Comparison of ENCODE assay signal across 25 cellular contexts in genomic region chr3:30989266-30989799, GRCh38.
DNase-seq lines count a peak whose midpoint lies in the region; ATAC-seq lines count a peak whose summit lies in the region.
"Had no signal": no experiment of that assay in that cellular context is flagged by ENCODE, and none has a peak within 500 bp of the region (broad histone marks: within the 10 kb centered on the region; RNA-seq: fewer than 3 reads in every experiment).

No MANE protein-coding gene starts in this region.

- H3K36me3 ChIP-seq in endocrine pancreas (ENCODE audit: control insufficient read depth, insufficient read depth, low read length) = no peaks in the 10 kb centered on the region
- H3K36me3 ChIP-seq in H7 (replicated peaks; ENCODE audit: control insufficient read depth, insufficient read depth, low read length) = no peaks in the 10 kb centered on the region
- H3K36me3 ChIP-seq: left ventricle myocardium inferior had no signal

- H3K4me3 ChIP-seq in endocrine pancreas (ENCODE audit: control insufficient read depth, insufficient read depth, low read length) (peak overlapping the region; percentile 17), H7 (ENCODE audit: insufficient read depth, low read depth, low read length) (no peak overlapping the region)
- H3K4me3 ChIP-seq: dorsolateral prefrontal cortex, left ventricle myocardium inferior had no signal

- H3K9ac ChIP-seq in endocrine pancreas (ENCODE audit: control insufficient read depth, insufficient read depth, low read length) = no peak overlapping the region

- peak; percentile 20 to 71 for DNase-seq in NCI-H2081 (lab: John Stamatoyannopoulos, UW)
- DNase-seq in NCI-H2081 treated with DMSO at 0.1 percent for 48 hours (lab: John Stamatoyannopoulos, UW) = no peak
- peak; percentile 80 for DNase-seq in NCI-H82 (lab: John Stamatoyannopoulos, UW)
- no peak for DNase-seq in H7
- no peak for DNase-seq in NCI-H2171 treated with DMSO at 0.1 percent for 48 hours (lab: John Stamatoyannopoulos, UW)
- DNase-seq: 8988T; activated CD4-positive, alpha-beta T cell treated with anti-CD3 and anti-CD28 coated beads, Interleukin-2, amount 10 ng/mL, durations not matched to agents 24 days and 14 days; activated gamma-delta T cell treated with Interleukin-2 at 50 U/mL for 16 hours; activated naive CD8-positive, alpha-beta T cell treated with anti-CD3 and anti-CD28 coated beads, Interleukin-2, amount 50 U/mL, for 24 hours; activated T-cell treated with anti-CD3 and anti-CD28 coated beads, Interleukin-2, amount 50 U/mL, for 24 hours; CD4-positive, alpha-beta T cell; cerebellar nuclear complex; dorsolateral prefrontal cortex; islet precursor cell; KG1; left ventricle myocardium inferior; naive B cell; NCI-H1694 treated with DMSO at 0.1 percent for 48 hours; NCI-H526 treated with DMSO at 0.1 percent for 48 hours; occipital lobe; stimulated activated naive CD8-positive, alpha-beta T cell treated with anti-CD3 and anti-CD28 coated beads, Interleukin-15, amount 100 ng/mL, for 72 hours; T-helper 9 cell had no signal

- H3K9me3 ChIP-seq in endocrine pancreas (ENCODE audit: control insufficient read depth, low read length) = no peaks in the 10 kb centered on the region

- ATAC-seq in GM19467 (IDR thresholded peaks at IDR 0.05; ENCODE audit: unreplicated experiment) = no peak
- ATAC-seq in HG03571 (IDR thresholded peaks at IDR 0.05; ENCODE audit: unreplicated experiment) = no peak
- ATAC-seq: activated naive CD8-positive, alpha-beta T cell treated with anti-CD3 and anti-CD28 coated beads, Interleukin-2, amount 50 U/mL, for 24 hours; stimulated activated naive CD8-positive, alpha-beta T cell treated with anti-CD3 and anti-CD28 coated beads, Interleukin-15, amount 100 ng/mL, for 72 hours had no signal

- peaks cover 17% of the 10 kb centered on the region for H3K4me1 ChIP-seq in endocrine pancreas (ENCODE audit: control insufficient read depth, insufficient read depth, low read length)

- H3K27me3 ChIP-seq in endocrine pancreas (ENCODE audit: control insufficient read depth, insufficient read depth, low read length) (no peaks in the 10 kb centered on the region), H7 (ENCODE audit: control insufficient read depth, insufficient read depth, low read length) (no peaks in the 10 kb centered on the region; the same call in 1 of the 2 replicates)

Comparison
In these comparisons a context has a peak if more than half of its experiments do, and no peak if none do; other contexts are left out.
1. DNase-seq: peak in NCI-H2081 (2 of 2) and NCI-H82 (single experiment); none in NCI-H2081 treated with DMSO at 0.1 percent for 48 hours (single experiment), H7 (single experiment) and NCI-H2171 treated with DMSO at 0.1 percent for 48 hours (single experiment).